ENCODE assay signal across 8 cellular contexts in the genomic region with DNA sequence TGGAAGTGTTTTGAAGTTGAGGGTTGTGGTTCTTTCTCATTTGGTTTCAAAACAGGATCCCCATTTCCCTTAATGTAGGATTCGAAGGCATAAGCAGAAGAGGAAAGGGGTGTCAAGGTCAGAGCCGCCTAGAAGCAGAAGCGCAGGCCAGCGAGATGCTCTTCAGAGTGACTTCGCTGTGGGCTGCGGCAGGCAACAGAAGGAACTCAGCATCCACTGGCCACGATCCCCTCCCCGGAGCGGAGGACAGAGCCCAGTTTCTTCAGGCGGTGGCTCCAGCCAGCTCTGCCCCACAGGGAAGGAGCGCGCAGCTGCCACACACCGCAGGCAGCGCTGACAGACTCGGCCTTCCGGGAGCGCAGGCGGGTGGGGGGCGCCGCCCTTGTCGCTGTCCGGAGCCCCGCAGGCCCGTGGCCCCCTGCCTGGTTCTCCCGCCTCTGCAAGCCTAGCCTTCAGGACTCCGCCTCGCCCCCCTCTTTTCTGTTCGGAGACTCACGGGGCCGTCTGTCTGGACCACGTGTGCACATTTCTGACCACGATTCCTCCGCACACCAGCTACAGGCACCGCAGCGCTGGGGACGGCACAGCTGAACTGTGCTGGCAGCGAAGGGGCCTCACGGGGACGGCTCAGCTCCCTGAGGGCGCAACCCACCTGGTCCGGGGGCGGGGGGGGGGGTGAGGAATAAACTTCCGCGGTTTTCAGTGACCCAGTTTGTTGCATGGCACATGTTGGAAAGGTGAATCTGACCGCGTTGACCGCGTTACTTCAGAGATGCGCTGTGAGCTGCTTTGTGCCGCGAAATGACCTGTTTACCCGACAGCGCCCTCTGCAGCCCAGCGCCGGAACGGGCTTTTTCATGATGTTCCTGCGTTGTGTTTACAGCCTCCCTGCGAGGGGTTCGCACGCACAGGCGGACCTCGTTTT. TPM values are rescaled to one million over a fixed set of nuclear protein-coding genes. Genes with fewer than 3 reads are reported as not detected.
DNase-seq lines count a peak whose midpoint lies in the region; ATAC-seq and TF ChIP-seq lines count a peak whose summit lies in the region.

No MANE protein-coding gene starts in this region.

- DNase-seq in CD4-positive, alpha-beta T cell: peak; percentile 70 to 83 (median 76)
- no peak for DNase-seq in SK-N-MC (ENCODE audit: low read depth, low spot score)
- DNase-seq in activated naive CD8-positive, alpha-beta T cell treated with anti-CD3 and anti-CD28 coated beads for 36 hours: peak; percentile 87
- DNase-seq in right cardiac atrium: peak; percentile 56 to 84 (median 81)
- peak; percentile 95 for DNase-seq in retina
- no peak for DNase-seq in vagina (ENCODE audit: extremely low spot score in 2 of 2)

- H3K9me3 ChIP-seq in CD4-positive, alpha-beta T cell (ENCODE audit: control insufficient read depth, low read length): no peaks in the 10 kb centered on the region
- H3K9me3 ChIP-seq in HUES48 (ENCODE audit: control insufficient read depth, insufficient read depth, low read length) (peaks cover 7% of the 10 kb centered on the region; the same call in 1 of the 2 replicates), SK-N-MC (ENCODE audit: low read depth, low read length) (no peaks in the 10 kb centered on the region), right cardiac atrium (ENCODE audit: control insufficient read depth, low read length) (no peaks in the 10 kb centered on the region), vagina (no peaks in the 10 kb centered on the region)

- CTCF ChIA-PET in CD4-positive, alpha-beta T cell (lab: Charles Lee): interaction anchor here (0.6 to 1.7 kb wide), 5 partner anchors 12 to 762 kb away, joined by 3 to 5 read pairs (median 4); no protein-coding TSS in a partner anchor

- H3K9ac ChIP-seq in HUES48 (ENCODE audit: low read depth, low read length) (0 out of 2 replicates have a peak overlapping the region, but pooled peaks have one; percentile 21), SK-N-MC (ENCODE audit: insufficient read length) (peak overlapping the region; percentile 49)

- H3K9me3 Mint-ChIP-seq in CD4-positive, alpha-beta T cell: no peaks in the 10 kb centered on the region
- H3K9me3 Mint-ChIP-seq in activated naive CD8-positive, alpha-beta T cell treated with anti-CD3 and anti-CD28 coated beads for 36 hours: no peaks in the 10 kb centered on the region

- no peak for TF ChIP-seq POLR2A in vagina (IDR thresholded peaks at IDR 0.05)

- peak; percentile 91 for TF ChIP-seq CTCF in CD4-positive, alpha-beta T cell (IDR thresholded peaks at IDR 0.05)
- peak; percentile 29 to 41 (median 29) for TF ChIP-seq CTCF in vagina (IDR thresholded peaks at IDR 0.05)

- H3K4me3 Mint-ChIP-seq in CD4-positive, alpha-beta T cell: peak overlapping the region; percentile 87
- peak overlapping the region; percentile 83 for H3K4me3 Mint-ChIP-seq in activated naive CD8-positive, alpha-beta T cell treated with anti-CD3 and anti-CD28 coated beads for 36 hours

- POLR2A ChIA-PET in CD4-positive, alpha-beta T cell (lab: Charles Lee): interaction anchor here (0.8 to 2.0 kb wide), 8 partner anchors 38 to 724 kb away, joined by 3 to 7 read pairs (median 4); a partner anchor contains a TSS

- no peaks in the 10 kb centered on the region for H3K27me3 ChIP-seq in CD4-positive, alpha-beta T cell (ENCODE audit: control insufficient read depth, insufficient read depth, low read length)
- H3K27me3 ChIP-seq in HUES48 (ENCODE audit: control insufficient read depth, insufficient read depth, low read length): peaks cover 22% of the 10 kb centered on the region
- no peaks in the 10 kb centered on the region for H3K27me3 ChIP-seq in right cardiac atrium (ENCODE audit: control insufficient read depth, insufficient read depth)
- H3K27me3 ChIP-seq in vagina: no peaks in the 10 kb centered on the region

- peaks cover 5% of the 10 kb centered on the region for H3K27me3 Mint-ChIP-seq in CD4-positive, alpha-beta T cell
- peaks cover 32% of the 10 kb centered on the region for H3K27me3 Mint-ChIP-seq in activated naive CD8-positive, alpha-beta T cell treated with anti-CD3 and anti-CD28 coated beads for 36 hours

- peak overlapping the region; percentile 72 for H3K27ac Mint-ChIP-seq in CD4-positive, alpha-beta T cell
- peak overlapping the region; percentile 76 for H3K27ac Mint-ChIP-seq in activated naive CD8-positive, alpha-beta T cell treated with anti-CD3 and anti-CD28 coated beads for 36 hours

- H3K4me1 ChIP-seq in HUES48 (ENCODE audit: control insufficient read depth, insufficient read depth, low read length): 0 out of 2 replicates have a peak, but pooled peaks cover 2% of the 10 kb centered on the region
- no peaks in the 10 kb centered on the region for H3K4me1 ChIP-seq in right cardiac atrium (ENCODE audit: control insufficient read depth, insufficient read depth, low read length)
- H3K4me1 ChIP-seq in vagina: peaks cover 28% of the 10 kb centered on the region

- no peak overlapping the region for H3K27ac ChIP-seq in CD4-positive, alpha-beta T cell (ENCODE audit: low read depth, low read length)
- H3K27ac ChIP-seq in HUES48 (ENCODE audit: low read depth, low read length) (peak overlapping the region; percentile 22), SK-N-MC (no peak overlapping the region), right cardiac atrium (ENCODE audit: low read length) (peak overlapping the region; percentile 21), vagina (no peak overlapping the region)

- peaks cover 23% of the 10 kb centered on the region for H3K4me1 Mint-ChIP-seq in CD4-positive, alpha-beta T cell (ENCODE audit: low read depth)
- H3K4me1 Mint-ChIP-seq in activated naive CD8-positive, alpha-beta T cell treated with anti-CD3 and anti-CD28 coated beads for 36 hours: peaks cover 20% of the 10 kb centered on the region

- H3K36me3 Mint-ChIP-seq in CD4-positive, alpha-beta T cell (ENCODE audit: low read depth): peaks cover 3% of the 10 kb centered on the region
- no peaks in the 10 kb centered on the region for H3K36me3 Mint-ChIP-seq in activated naive CD8-positive, alpha-beta T cell treated with anti-CD3 and anti-CD28 coated beads for 36 hours

- whole genome bisulfite sequencing in right cardiac atrium: 1% methylated on average over 62 of the region's 62 CpGs

- H3K36me3 ChIP-seq in HUES48 (ENCODE audit: control insufficient read depth, insufficient read depth, low read length) (no peaks in the 10 kb centered on the region), SK-N-MC (ENCODE audit: insufficient read depth, low read length) (no peaks in the 10 kb centered on the region), vagina (no peaks in the 10 kb centered on the region)

- intact Hi-C loops in CD4-positive, alpha-beta T cell (cut with DNase I, micrococcal nuclease): loop anchor here in 1 of 2 experiments (5.0 to 10.0 kb wide), 2 partner anchors 59 to 576 kb away; a partner anchor contains a TSS
- intact Hi-C loops in right cardiac atrium (cut with DNase I): loop anchor here in 1 of 4 donors (10.0 kb wide), 1 partner anchor 116 kb away; no protein-coding TSS in a partner anchor
- intact Hi-C loops in vagina (cut with DNase I): no loop called here

- ATAC-seq in CD4-positive, alpha-beta T cell (ENCODE audit: poor library complexity): peak; percentile 79
- ATAC-seq in GM19455 (IDR thresholded peaks at IDR 0.05; ENCODE audit: unreplicated experiment) (peak; percentile 70), right cardiac atrium (peak; percentile 81 to 86)

- H3K4me3 ChIP-seq in HUES48 (ENCODE audit: low read depth, low read length): peak overlapping the region; percentile 51
- H3K4me3 ChIP-seq in SK-N-MC: peak overlapping the region; percentile 92
- H3K4me3 ChIP-seq in right cardiac atrium (ENCODE audit: low read length): peak overlapping the region; percentile 41
- peak overlapping the region; percentile 48 to 56 for H3K4me3 ChIP-seq in vagina

RNA-seq across cellular contexts. Expression of a gene that starts 26.1 kb away (rescaled TPM):
- total RNA-seq in CD4-positive, alpha-beta T cell: not detected
- not detected for total RNA-seq in activated naive CD8-positive, alpha-beta T cell treated with anti-CD3 and anti-CD28 coated beads for 36 hours
- not detected for total RNA-seq in right cardiac atrium
- polyA plus RNA-seq in right cardiac atrium: not detected
- not detected for total RNA-seq in vagina

RNA-seq across cellular contexts. Expression of a gene that starts 59.9 kb away (rescaled TPM):
- not detected for total RNA-seq in CD4-positive, alpha-beta T cell
- not detected for total RNA-seq in activated naive CD8-positive, alpha-beta T cell treated with anti-CD3 and anti-CD28 coated beads for 36 hours
- total RNA-seq in right cardiac atrium: not detected
- polyA plus RNA-seq in right cardiac atrium: not detected
- 2.0 TPM for total RNA-seq in vagina

Comparison
In these comparisons a context has a peak if more than half of its experiments do, and no peak if none do; other contexts are left out.
1. DNase-seq: peak in CD4-positive, alpha-beta T cell (10 of 10), activated naive CD8-positive, alpha-beta T cell treated with anti-CD3 and anti-CD28 coated beads for 36 hours (single experiment), right cardiac atrium (3 of 3) and retina (single experiment); none in SK-N-MC (single experiment) and vagina (0 of 2).
2. H3K27ac ChIP-seq: peak in HUES48 (single experiment) and right cardiac atrium (single experiment); none in CD4-positive, alpha-beta T cell (single experiment), SK-N-MC (single experiment) and vagina (single experiment).
3. H3K4me3 ChIP-seq: peak in every context shown above with its lines; median percentile 92 in SK-N-MC; 52 in vagina; 51 in HUES48; 41 in right cardiac atrium.
4. Peak in every context shown above with its lines, with median percentiles within 50 percentile points of each other: ATAC-seq.